In genomic region chr2:234313498-234313897, GRCh38 we compare ENCODE assay signal across 31 cellular contexts.
A peak's percentile ranks its signal among the peaks of the same experiment; 100 is the strongest.
DNase-seq lines count a peak whose midpoint lies in the region; ATAC-seq, FAIRE-seq and TF ChIP-seq lines count a peak whose summit lies in the region.
"Had no signal": no experiment of that assay in that cellular context is flagged by ENCODE, and none has a peak within 500 bp of the region (broad histone marks: within the 10 kb centered on the region; RNA-seq: fewer than 3 reads in every experiment).

No MANE protein-coding gene starts in this region.

- DNase-seq in T-helper 1 cell (no peak), A549 (ENCODE audit: low read depth in 1 of 2, low spot score in 1 of 2) (no peak), T-cell (no peak), NCI-H2196 treated with DMSO at 0.1 percent for 48 hours (lab: John Stamatoyannopoulos, UW; ENCODE audit: unreplicated experiment) (no peak)
- DNase-seq: activated CD4-positive, CD25-positive, alpha-beta regulatory T cell; caudate nucleus; CD4-positive, CD25-positive, alpha-beta regulatory T cell; DMS 273 treated with DMSO at 0.1 percent for 48 hours; GOT3; hippocampal formation; Kasumi-1; mesendoderm; NCI-H2171; NCI-H510A treated with DMSO at 0.1 percent for 48 hours; nucleus accumbens; PC-9; SIG-M5; SW 1271; thyroid gland had no signal

- H3K4me2 ChIP-seq in A549 = no peak overlapping the region
- H3K4me2 ChIP-seq: PC-9 had no signal

- peaks cover 2% of the 10 kb centered on the region for H3K9me3 Mint-ChIP-seq in T-helper 1 cell treated with Interleukin-12 subunit alpha and Interleukin-12 subunit beta and Interleukin-4 antibody, amounts not matched to agents 30 μg/mL and 1 μg/mL, for 36 hours
- no peaks in the 10 kb centered on the region for H3K9me3 Mint-ChIP-seq in T-cell
- H3K9me3 Mint-ChIP-seq in dendritic cell treated with granulocyte-macrophage colony-stimulating factor and Interleukin-4, amounts not matched to agents 40 ng/mL and 50 ng/mL, for 4 days = no peaks in the 10 kb centered on the region

- no peak overlapping the region for H3K4me3 Mint-ChIP-seq in T-helper 1 cell treated with Interleukin-12 subunit alpha and Interleukin-12 subunit beta and Interleukin-4 antibody, amounts not matched to agents 30 μg/mL and 1 μg/mL, for 36 hours
- no peak overlapping the region for H3K4me3 Mint-ChIP-seq in T-cell
- H3K4me3 Mint-ChIP-seq in dendritic cell treated with granulocyte-macrophage colony-stimulating factor and Interleukin-4, amounts not matched to agents 40 ng/mL and 50 ng/mL, for 4 days = no peak overlapping the region
- H3K4me3 Mint-ChIP-seq: activated naive CD8-positive, alpha-beta T cell; CD4-positive, CD25-positive, alpha-beta regulatory T cell; stimulated activated naive CD8-positive, alpha-beta T cell treated with anti-CD3 and anti-CD28 coated beads, Interleukin-15, Interleukin-2, amounts not matched to agents 100 ng/mL and 50 ng/mL, for 24 hours had no signal

- intact Hi-C loops in dendritic cell treated with granulocyte-macrophage colony-stimulating factor and Interleukin-4, amounts not matched to agents 40 ng/mL and 50 ng/mL, for 4 days (cut with micrococcal nuclease) = no loop called here

- peak overlapping the region; percentile 22 for H3K27ac Mint-ChIP-seq in T-helper 1 cell treated with Interleukin-12 subunit alpha and Interleukin-12 subunit beta and Interleukin-4 antibody, amounts not matched to agents 30 μg/mL and 1 μg/mL, for 36 hours
- peak overlapping the region; percentile 11 to 48 for H3K27ac Mint-ChIP-seq in T-cell
- peak overlapping the region; percentile 37 for H3K27ac Mint-ChIP-seq in dendritic cell treated with granulocyte-macrophage colony-stimulating factor and Interleukin-4, amounts not matched to agents 40 ng/mL and 50 ng/mL, for 4 days
- H3K27ac Mint-ChIP-seq: activated naive CD8-positive, alpha-beta T cell; activated T-helper 2 cell treated with anti-CD3 and anti-CD28 coated beads, Interferon-gamma antibody, Interleukin-2, Interleukin-4, amounts not matched to agents 10 μg/mL and 5 μg/mL and 100 μg/mL, durations not matched to agents 14 hours and 24 hours and 36 hours; CD4-positive, CD25-positive, alpha-beta regulatory T cell; stimulated activated naive CD8-positive, alpha-beta T cell treated with anti-CD3 and anti-CD28 coated beads, Interleukin-15, Interleukin-2, amounts not matched to agents 100 ng/mL and 50 ng/mL, for 24 hours had no signal

- POLR2A ChIA-PET in A549 (lab: Yijun Ruan, JAX) (no interaction called here), T-cell (lab: Charles Lee) (no interaction called here)

- TF ChIP-seq POLR2A in A549 (IDR thresholded peaks at IDR 0.05; ENCODE audit: low read length) = no peak

- no peaks in the 10 kb centered on the region for H3K27me3 Mint-ChIP-seq in T-helper 1 cell treated with Interleukin-12 subunit alpha and Interleukin-12 subunit beta and Interleukin-4 antibody, amounts not matched to agents 30 μg/mL and 1 μg/mL, for 36 hours (ENCODE audit: low read depth)
- H3K27me3 Mint-ChIP-seq in T-cell = no peaks in the 10 kb centered on the region
- H3K27me3 Mint-ChIP-seq in dendritic cell treated with granulocyte-macrophage colony-stimulating factor and Interleukin-4, amounts not matched to agents 40 ng/mL and 50 ng/mL, for 4 days = peaks cover 4% of the 10 kb centered on the region
- H3K27me3 Mint-ChIP-seq: activated naive CD8-positive, alpha-beta T cell; CD4-positive, CD25-positive, alpha-beta regulatory T cell; stimulated activated naive CD8-positive, alpha-beta T cell treated with anti-CD3 and anti-CD28 coated beads, Interleukin-15, Interleukin-2, amounts not matched to agents 100 ng/mL and 50 ng/mL, for 24 hours had no signal

- TF ChIP-seq EP300 in A549 (IDR thresholded peaks at IDR 0.05) = no peak

- TF ChIP-seq RAD21 in A549 (conservative IDR thresholded peaks at IDR 0.05 in 1 of 2, IDR thresholded peaks at IDR 0.05 in 1 of 2) = no peak

- peak overlapping the region; percentile 17 to 75; a peak in 4 of 6 replicates for H3K27ac ChIP-seq in A549
- H3K27ac ChIP-seq: 22Rv1, gastroesophageal sphincter, PC-9, thyroid gland, vagina had no signal

- no peak overlapping the region for H3K4me3 ChIP-seq in A549
- H3K4me3 ChIP-seq: gastroesophageal sphincter, PC-9, thyroid gland, vagina had no signal

- WGBS in A549 (ENCODE audit: missing lambda C conversion rate) = 97% methylated on average over 3 of the region's 3 CpGs

- peaks cover 40% of the 10 kb centered on the region for H3K4me1 Mint-ChIP-seq in T-helper 1 cell treated with Interleukin-12 subunit alpha and Interleukin-12 subunit beta and Interleukin-4 antibody, amounts not matched to agents 30 μg/mL and 1 μg/mL, for 36 hours (ENCODE audit: low read depth)
- H3K4me1 Mint-ChIP-seq in T-cell = peaks cover 28 to 42% (median 28%) of the 10 kb centered on the region in 3 donors
- H3K4me1 Mint-ChIP-seq in dendritic cell treated with granulocyte-macrophage colony-stimulating factor and Interleukin-4, amounts not matched to agents 40 ng/mL and 50 ng/mL, for 4 days (ENCODE audit: low read depth) = peaks cover 33% of the 10 kb centered on the region

- ATAC-seq in A549 (no peak), T-cell (replicated peaks in 1 of 4) (no peak), HG02852 (IDR thresholded peaks at IDR 0.05; ENCODE audit: unreplicated experiment) (no peak)
- no peak for ATAC-seq in activated CD4-positive, CD25-positive, alpha-beta regulatory T cell treated with anti-CD3 and anti-CD28 coated beads, Interleukin-2, amount 50 U/mL, for 24 hours
- ATAC-seq: gastroesophageal sphincter, left lobe of liver had no signal

- FAIRE-seq in A549 (lab: Jason Lieb, UNC) = no peak
- FAIRE-seq: astrocyte had no signal

- CTCF ChIA-PET in A549 (lab: Yijun Ruan, JAX) (interaction anchor here (1.4 kb wide), 1 partner anchor 55 kb away, joined by 4 read pairs; no protein-coding TSS in a partner anchor), T-cell (lab: Charles Lee) (no interaction called here)

- peaks cover 11% of the 10 kb centered on the region for H3K4me1 ChIP-seq in A549
- H3K4me1 ChIP-seq: gastroesophageal sphincter, thyroid gland, vagina had no signal

- TF ChIP-seq CTCF in A549 (IDR thresholded peaks at IDR 0.05) = no peak

- peaks cover 5% of the 10 kb centered on the region for H3K36me3 Mint-ChIP-seq in T-helper 1 cell treated with Interleukin-12 subunit alpha and Interleukin-12 subunit beta and Interleukin-4 antibody, amounts not matched to agents 30 μg/mL and 1 μg/mL, for 36 hours (ENCODE audit: low read depth)
- no peaks in the 10 kb centered on the region for H3K36me3 Mint-ChIP-seq in T-cell
- H3K36me3 Mint-ChIP-seq in dendritic cell treated with granulocyte-macrophage colony-stimulating factor and Interleukin-4, amounts not matched to agents 40 ng/mL and 50 ng/mL, for 4 days (ENCODE audit: low read depth) = peaks cover 7% of the 10 kb centered on the region
- H3K36me3 Mint-ChIP-seq: CD4-positive, CD25-positive, alpha-beta regulatory T cell had no signal

- H3K9me3 ChIP-seq in A549 = 0 out of 3 replicates have a peak, but pooled peaks cover 3% of the 10 kb centered on the region
- H3K9me3 ChIP-seq: gastroesophageal sphincter, thyroid gland, vagina had no signal

TF ChIP-seq in A549, 52 proteins besides CTCF, POLR2A, EP300 and RAD21:
- TF ChIP-seq FOSB (CRISPR knock-in tag; IDR thresholded peaks at IDR 0.05) (no peak), HEYL (CRISPR knock-in tag; IDR thresholded peaks at IDR 0.05) (no peak), NPAS2 (CRISPR knock-in tag; IDR thresholded peaks at IDR 0.05; ENCODE audit: borderline replicate concordance) (no peak), CEBPB (IDR thresholded peaks at IDR 0.05) (no peak), CBX2 (IDR thresholded peaks at IDR 0.05; ENCODE audit: borderline replicate concordance, low read depth) (no peak), MAX (IDR thresholded peaks at IDR 0.05) (no peak), HDAC2 (IDR thresholded peaks at IDR 0.05) (no peak)
